In genomic region chr17:8104911-8105310, GRCh38 we compare ENCODE assay signal across 17 cellular contexts. TPM values are rescaled to one million over a fixed set of nuclear protein-coding genes. Genes with fewer than 3 reads are reported as not detected.
DNase-seq lines count a peak whose midpoint lies in the region; ATAC-seq and TF ChIP-seq lines count a peak whose summit lies in the region.
"Had no signal": no experiment of that assay in that cellular context is flagged by ENCODE, and none has a peak within 500 bp of the region (broad histone marks: within the 10 kb centered on the region; RNA-seq: fewer than 3 reads in every experiment).

No MANE protein-coding gene starts in this region.

- H3K36me3 ChIP-seq in BLaER1 treated with 17β-estradiol and CSF1 and Interleukin-3, amounts not matched to agents 10 nM and 100 nM, result no peaks in the 10 kb centered on the region
- H3K36me3 ChIP-seq in Loucy (ENCODE audit: insufficient read depth, low read length) (no peaks in the 10 kb centered on the region), upper lobe of right lung (no peaks in the 10 kb centered on the region), BE2C (no peaks in the 10 kb centered on the region)

- no peaks in the 10 kb centered on the region for H3K9me2 ChIP-seq in Loucy (replicated peaks; ENCODE audit: low read depth, low read length)

- no peak overlapping the region for H3K27ac ChIP-seq in BLaER1 treated with 17β-estradiol and CSF1 and Interleukin-3, amounts not matched to agents 10 nM and 100 nM
- peak overlapping the region; percentile 99 for H3K27ac ChIP-seq in epithelial cell of prostate
- H3K27ac ChIP-seq in upper lobe of right lung, result no peak overlapping the region
- H3K27ac ChIP-seq: GM23248, HL-60 had no signal

- H3K36me3 Mint-ChIP-seq in stimulated activated memory B cell treated with anti-CD40 and anti-IgM and Interleukin-4, amounts not matched to agents 10 μg/mL and 1 μg/mL and 100 μg/mL, for 72 hours, result no peaks in the 10 kb centered on the region
- H3K36me3 Mint-ChIP-seq: CD8-positive, alpha-beta T cell had no signal

- H3K79me2 ChIP-seq in Loucy (ENCODE audit: insufficient read depth, low read length), result no peaks in the 10 kb centered on the region

- no peaks in the 10 kb centered on the region for H3F3A ChIP-seq in Loucy (ENCODE audit: low read depth)

- no peak overlapping the region for H3K4me3 ChIP-seq in BLaER1 treated with 17β-estradiol and CSF1 and Interleukin-3, amounts not matched to agents 10 nM and 100 nM
- H3K4me3 ChIP-seq in Loucy (ENCODE audit: low read length, poor library complexity, severe bottlenecking), result no peak overlapping the region
- no peak overlapping the region for H3K4me3 ChIP-seq in upper lobe of right lung
- no peak overlapping the region for H3K4me3 ChIP-seq in BE2C (ENCODE audit: low read depth, low read length)
- H3K4me3 ChIP-seq: GM23248, K562 had no signal

- peaks cover 6% of the 10 kb centered on the region for H3K27me3 Mint-ChIP-seq in stimulated activated memory B cell treated with anti-CD40 and anti-IgM and Interleukin-4, amounts not matched to agents 10 μg/mL and 1 μg/mL and 100 μg/mL, for 72 hours

- intact Hi-C loops in upper lobe of right lung (cut with DNase I), result no loop called here

- H3K4me1 ChIP-seq in BLaER1 treated with 17β-estradiol and CSF1 and Interleukin-3, amounts not matched to agents 10 nM and 100 nM, result peaks cover 2 to 28% (median 19%) of the 10 kb centered on the region in 10 experiments; a peak in 18 of 20 replicates
- peaks cover 3% of the 10 kb centered on the region for H3K4me1 ChIP-seq in Loucy (ENCODE audit: insufficient read depth, low read length, poor library complexity, severe bottlenecking)
- H3K4me1 ChIP-seq in upper lobe of right lung, result peaks cover 2% of the 10 kb centered on the region
- H3K4me1 ChIP-seq in BE2C, result no peaks in the 10 kb centered on the region

- H3K4me1 Mint-ChIP-seq in stimulated activated memory B cell treated with anti-CD40 and anti-IgM and Interleukin-4, amounts not matched to agents 10 μg/mL and 1 μg/mL and 100 μg/mL, for 72 hours, result no peaks in the 10 kb centered on the region

- H3K9me3 Mint-ChIP-seq in stimulated activated memory B cell treated with anti-CD40 and anti-IgM and Interleukin-4, amounts not matched to agents 10 μg/mL and 1 μg/mL and 100 μg/mL, for 72 hours, result no peaks in the 10 kb centered on the region
- H3K9me3 Mint-ChIP-seq: CD8-positive, alpha-beta T cell had no signal

- ATAC-seq in upper lobe of right lung (no peak), GM18868 (IDR thresholded peaks at IDR 0.05; ENCODE audit: unreplicated experiment) (no peak)
- ATAC-seq in stimulated activated memory B cell treated with anti-CD40 and anti-IgM and Interleukin-4, amounts not matched to agents 10 μg/mL and 1 μg/mL and 100 μg/mL, for 72 hours, result no peak
- ATAC-seq: CD8-positive, alpha-beta T cell; K562 had no signal

- DNase-seq in epithelial cell of prostate (ENCODE audit: low read depth, low spot score) (no peak), upper lobe of right lung (peak; percentile 35), BE2C (no peak)
- DNase-seq: ACHN; Calu3; CD8-positive, alpha-beta T cell; GM23248; HCEC 1CT; IMR-90 had no signal

- TF ChIP-seq CTCF in Loucy (conservative IDR thresholded peaks at IDR 0.05; ENCODE audit: low read length) (no peak), upper lobe of right lung (IDR thresholded peaks at IDR 0.05) (no peak), BE2C (IDR thresholded peaks at IDR 0.05; ENCODE audit: low read depth, low read length) (no peak)

- H3K4me3 Mint-ChIP-seq in stimulated activated memory B cell treated with anti-CD40 and anti-IgM and Interleukin-4, amounts not matched to agents 10 μg/mL and 1 μg/mL and 100 μg/mL, for 72 hours, result no peak overlapping the region
- H3K4me3 Mint-ChIP-seq: CD8-positive, alpha-beta T cell had no signal

- H3K27ac Mint-ChIP-seq in stimulated activated memory B cell treated with anti-CD40 and anti-IgM and Interleukin-4, amounts not matched to agents 10 μg/mL and 1 μg/mL and 100 μg/mL, for 72 hours, result no peak overlapping the region
- H3K27ac Mint-ChIP-seq: CD8-positive, alpha-beta T cell had no signal

- no peak overlapping the region for H3K9ac ChIP-seq in BLaER1 treated with 17β-estradiol and CSF1 and Interleukin-3, amounts not matched to agents 10 nM and 100 nM
- H3K9ac ChIP-seq in Loucy (ENCODE audit: low read depth, low read length, poor library complexity, severe bottlenecking), result no peak overlapping the region
- H3K9ac ChIP-seq: GM23248 had no signal

- H2AFZ ChIP-seq in Loucy (ENCODE audit: low read length), result 0 out of 2 replicates have a peak overlapping the region, but pooled peaks have one; percentile 30
- H2AFZ ChIP-seq: GM23248 had no signal

- H3K4me2 ChIP-seq in BLaER1 treated with 17β-estradiol and CSF1 and Interleukin-3, amounts not matched to agents 10 nM and 100 nM, result peak overlapping the region in 9 of 11 experiments; percentile 9 to 55 (median 28); a peak in 16 of 22 replicates
- no peak overlapping the region for H3K4me2 ChIP-seq in Loucy (ENCODE audit: low read depth, low read length, poor library complexity, severe bottlenecking)

- H3K9me3 ChIP-seq in BLaER1 treated with 17β-estradiol and CSF1 and Interleukin-3, amounts not matched to agents 10 nM and 100 nM (replicated peaks in 1 of 11), result no peaks in the 10 kb centered on the region
- H3K9me3 ChIP-seq in Loucy (ENCODE audit: insufficient read depth, low read depth, low read length), result no peaks in the 10 kb centered on the region
- no peaks in the 10 kb centered on the region for H3K9me3 ChIP-seq in upper lobe of right lung
- H3K9me3 ChIP-seq in BE2C, result no peaks in the 10 kb centered on the region

- H4K20me1 ChIP-seq in BLaER1 treated with 17β-estradiol and CSF1 and Interleukin-3, amounts not matched to agents 10 nM and 100 nM, result 0 out of 22 replicates have a peak, but pooled peaks cover 0 to 11% (median 0%) of the 10 kb centered on the region in 11 experiments
- no peaks in the 10 kb centered on the region for H4K20me1 ChIP-seq in Loucy (ENCODE audit: insufficient read depth, low read length, poor library complexity, severe bottlenecking)

- peaks cover under 1 to 8% (median 2%) of the 10 kb centered on the region in 11 experiments; a peak in 18 of 22 replicates for H3K27me3 ChIP-seq in BLaER1 treated with 17β-estradiol and CSF1 and Interleukin-3, amounts not matched to agents 10 nM and 100 nM
- no peaks in the 10 kb centered on the region for H3K27me3 ChIP-seq in Loucy (ENCODE audit: insufficient read depth, low read length, poor library complexity, severe bottlenecking)
- peaks cover 12% of the 10 kb centered on the region for H3K27me3 ChIP-seq in upper lobe of right lung
- no peaks in the 10 kb centered on the region for H3K27me3 ChIP-seq in BE2C

RNA-seq across cellular contexts. Expression of gene ALOXE3, which starts 13.4 kb away (rescaled TPM):
- not detected for total RNA-seq in upper lobe of right lung
- polyA plus RNA-seq in BE2C (2012; ENCODE audit: insufficient read depth, insufficient read length, low read depth), result not detected
- total RNA-seq: Calu3, H4 had no signal
- polyA plus RNA-seq: K562 had no signal

RNA-seq across cellular contexts. Expression of gene ALOX12B, which starts 17.4 kb away (rescaled TPM):
- not detected for total RNA-seq in upper lobe of right lung
- 1.0 TPM for polyA plus RNA-seq in BE2C (2012; ENCODE audit: insufficient read depth, insufficient read length, low read depth)
- total RNA-seq: Calu3, GM23248, H4, IMR-90, K562 had no signal
- polyA plus RNA-seq: BJ, GM23248, IMR-90, K562 had no signal

RNA-seq across cellular contexts. Expression of gene HES7, which starts 19.0 kb away (rescaled TPM):
- total RNA-seq in upper lobe of right lung, result not detected
- polyA plus RNA-seq in BE2C (2012; ENCODE audit: insufficient read depth, insufficient read length, low read depth), result 4.2 TPM
- total RNA-seq: GM23248, IMR-90 had no signal
- polyA plus RNA-seq: BJ, GM23248 had no signal

RNA-seq across cellular contexts. Expression of gene PER1, which starts 47.3 kb away (rescaled TPM):
- total RNA-seq in upper lobe of right lung, result 350 TPM
- 44.7 TPM for polyA plus RNA-seq in BE2C (2012; ENCODE audit: insufficient read depth, insufficient read length, low read depth)

RNA-seq across cellular contexts. Expression of gene VAMP2, which starts 57.8 kb away (rescaled TPM):
- 78.1 TPM for total RNA-seq in upper lobe of right lung
- 31.2 TPM for polyA plus RNA-seq in BE2C (2012; ENCODE audit: insufficient read depth, insufficient read length, low read depth)
